19 cellular contexts compared by ENCODE assay signal in the genomic region with DNA sequence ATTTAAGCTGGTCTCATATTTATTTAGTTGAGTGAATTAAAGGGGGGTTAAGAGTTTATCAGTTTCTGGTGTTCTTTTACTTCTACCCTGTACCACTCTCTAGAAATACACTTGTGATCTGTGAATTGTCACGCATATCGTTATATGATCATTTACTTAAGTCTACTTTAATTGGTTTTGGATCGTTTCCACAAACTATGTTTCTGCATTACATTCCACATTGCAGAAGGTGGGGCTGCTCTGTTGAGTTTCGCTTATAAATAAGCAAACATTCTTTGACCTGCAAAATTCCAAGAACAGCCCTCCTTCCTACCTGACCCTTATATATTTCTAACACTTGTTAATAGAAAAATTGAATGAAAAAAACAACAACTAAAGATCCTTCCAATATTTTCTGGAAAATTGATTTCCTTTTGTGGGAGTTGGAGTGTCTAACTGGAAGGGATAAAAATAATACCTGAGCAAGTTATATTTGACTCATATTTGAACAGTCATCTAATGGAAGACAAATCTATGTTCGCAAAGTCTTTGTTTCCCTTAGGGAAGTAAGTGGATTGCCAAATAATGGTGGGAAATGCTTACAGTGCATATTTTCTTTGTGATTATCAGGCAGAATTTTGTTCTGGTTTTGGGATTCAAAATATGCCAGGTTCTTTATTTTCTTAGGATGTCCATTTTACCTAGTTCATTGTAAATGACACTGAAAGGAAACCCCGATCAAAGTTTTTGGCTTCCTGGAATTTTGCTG.
DNase-seq lines count a peak whose midpoint lies in the region; ATAC-seq and TF ChIP-seq lines count a peak whose summit lies in the region.
"Had no signal": no experiment of that assay in that cellular context is flagged by ENCODE, and none has a peak within 500 bp of the region (broad histone marks: within the 10 kb centered on the region; RNA-seq: fewer than 3 reads in every experiment).

No MANE protein-coding gene starts in this region.

- no peak for TF ChIP-seq CTCF in epithelial cell of esophagus (IDR thresholded peaks at IDR 0.05; ENCODE audit: insufficient read depth, low read depth, low read length, missing control alignments)

- H3K4me3 ChIP-seq in epithelial cell of esophagus (ENCODE audit: low read length), result no peak overlapping the region
- H3K4me3 ChIP-seq: HAP-1, MG63, PC-9, SJSA1 had no signal

- intact Hi-C loops in sciatic nerve (cut with DNase I), result no loop called here

- DNase-seq in HT-29 (ENCODE audit: low spot score) (peak; percentile 73), NCI-H1048 (lab: John Stamatoyannopoulos, UW) (peak; percentile 52), epithelial cell of esophagus (ENCODE audit: low read depth) (peak; percentile 70), renal cortical epithelial cell (ENCODE audit: low read depth) (peak; percentile 47), sciatic nerve (ENCODE audit: low spot score) (no peak), retina (no peak)
- DNase-seq: Caco-2; CD4-positive, CD25-positive, alpha-beta regulatory T cell; DMS79; KG1; MG63; NCI-H187 treated with DMSO at 0.1 percent for 48 hours; NCI-H2171 treated with DMSO at 0.1 percent for 48 hours; NCI-H446 treated with DMSO at 0.1 percent for 48 hours; NCI-H748 treated with DMSO at 0.1 percent for 48 hours; PC-9 had no signal

- ATAC-seq in sciatic nerve, result no peak
- ATAC-seq in GM21717 (IDR thresholded peaks at IDR 0.05; ENCODE audit: unreplicated experiment), result no peak

Comparison
In these comparisons a context has a peak if more than half of its experiments do, and no peak if none do; other contexts are left out.
1. DNase-seq: peak in HT-29 (single experiment), NCI-H1048 (single experiment), epithelial cell of esophagus (single experiment) and renal cortical epithelial cell (single experiment); none in sciatic nerve (single experiment) and retina (single experiment).